ENCODE assay signal across 26 cellular contexts in genomic region chr10:10627414-10627813, GRCh38.
"Had no signal": no experiment of that assay in that cellular context is flagged by ENCODE, and none has a peak within 500 bp of the region (broad histone marks: within the 10 kb centered on the region; RNA-seq: fewer than 3 reads in every experiment).

No MANE protein-coding gene starts in this region.

- DNase-seq: islet precursor cell; naive B cell; natural killer cell; nephron progenitor cell; occipital lobe; psoas muscle; right lobe of liver; stimulated activated CD4-positive, alpha-beta T cell treated with anti-CD3 and anti-CD28 coated beads, Interleukin-1b, Interleukin-23, amount 100 ng/mL, for 48 hours; stimulated activated CD4-positive, alpha-beta T cell treated with anti-CD3 and anti-CD28 coated beads, Interleukin-2, amount 100 ng/mL, for 48 hours; stimulated activated CD4-positive, alpha-beta T cell treated with anti-CD3 and anti-CD28 coated beads, Interleukin-4, amount 100 ng/mL, for 4 hours; stimulated activated CD8-positive, alpha-beta memory T cell treated with anti-CD3 and anti-CD28 coated beads, Interleukin-4, amount 100 ng/mL, for 48 hours; stimulated activated naive CD8-positive, alpha-beta T cell treated with anti-CD3 and anti-CD28 coated beads, Interleukin-15, Interleukin-2, amounts not matched to agents 100 U/mL and 50 U/mL, for 24 hours; stomach; testis; thyroid gland; transverse colon; upper lobe of left lung had no signal

- H3K4me1 ChIP-seq: parathyroid adenoma, psoas muscle, right lobe of liver, stomach, thyroid gland, transverse colon, vagina had no signal

- H3K9me3 ChIP-seq: neutrophil, psoas muscle, right lobe of liver, stomach, testis, thyroid gland, transverse colon, upper lobe of left lung, vagina had no signal

- H3K27me3 ChIP-seq: hepatocyte, neural progenitor cell, right lobe of liver, stomach, testis, thyroid gland, transverse colon, upper lobe of left lung, vagina had no signal

- H3K9ac ChIP-seq: neural progenitor cell, parathyroid adenoma had no signal

- H2AFZ ChIP-seq: hepatocyte, neural progenitor cell, parathyroid adenoma had no signal

- H3K36me3 ChIP-seq: neural progenitor cell, neutrophil, right lobe of liver, stomach, thyroid gland, transverse colon, upper lobe of left lung, vagina had no signal

- H3K4me3 ChIP-seq: hepatocyte, lung, neural progenitor cell, psoas muscle, right lobe of liver, smooth muscle cell, stomach, testis, thyroid gland, transverse colon, upper lobe of left lung, vagina had no signal

- H3K27ac ChIP-seq: hepatocyte, neural progenitor cell, neutrophil, parathyroid adenoma, psoas muscle, right lobe of liver, stomach, testis, thyroid gland, transverse colon, vagina had no signal

- H3K4me2 ChIP-seq: hepatocyte, neural progenitor cell, smooth muscle cell had no signal

- H3K79me2 ChIP-seq: hepatocyte, parathyroid adenoma had no signal

- ATAC-seq: left lobe of liver; natural killer cell; psoas muscle; right lobe of liver; stimulated activated memory B cell treated with anti-CD40 and anti-IgM and Interleukin-4, amounts not matched to agents 10 μg/mL and 1 μg/mL and 100 μg/mL, for 72 hours; stimulated activated naive CD8-positive, alpha-beta T cell treated with anti-CD3 and anti-CD28 coated beads, Interleukin-15, Interleukin-2, amounts not matched to agents 100 U/mL and 50 U/mL, for 24 hours had no signal
